ENCODE assay signal across 8 cellular contexts in the genomic region with DNA sequence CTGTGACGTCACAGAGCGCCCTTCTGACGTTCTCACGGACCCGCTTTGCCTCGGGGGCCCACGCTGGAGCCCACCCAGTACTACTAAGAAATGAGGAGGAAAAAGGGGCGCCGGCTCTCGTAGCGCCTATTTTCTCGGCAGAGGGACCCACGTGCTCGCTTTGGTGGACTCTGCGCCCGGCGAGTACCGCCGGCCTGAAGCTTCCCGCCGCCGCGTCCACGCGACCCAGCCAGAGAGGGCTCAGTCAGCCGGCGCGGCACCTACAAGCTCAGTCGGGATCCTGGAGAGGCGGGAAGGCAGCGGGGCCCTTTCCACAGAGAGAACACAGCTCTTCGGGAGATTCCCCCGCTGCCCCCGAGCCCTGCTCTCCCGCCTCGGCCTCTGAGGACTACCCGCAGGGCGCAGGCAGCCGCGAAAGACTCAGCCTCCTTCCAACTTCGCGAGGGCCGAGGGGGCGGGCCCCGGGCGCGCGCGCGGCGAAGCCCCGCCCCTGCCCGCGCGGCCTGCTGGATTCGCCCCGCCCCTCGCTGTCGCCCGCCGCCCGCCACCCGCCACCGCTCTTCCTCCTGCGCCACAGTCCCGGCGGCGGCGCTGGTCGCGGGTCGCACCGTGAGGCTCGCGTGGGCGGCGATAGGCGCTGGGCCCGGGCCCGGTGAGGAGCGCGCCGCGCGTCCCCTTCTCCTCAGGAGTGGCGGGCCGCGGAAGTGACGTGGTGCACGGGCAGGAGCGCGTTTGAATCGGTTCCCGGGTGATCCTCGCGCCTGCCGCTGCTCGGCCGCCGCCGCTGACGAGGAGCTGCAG. TPM values are rescaled to one million over a fixed set of nuclear protein-coding genes. Genes with fewer than 3 reads are reported as not detected.
A peak's percentile ranks its signal among the peaks of the same experiment; 100 is the strongest.
DNase-seq lines count a peak whose midpoint lies in the region; ATAC-seq lines count a peak whose summit lies in the region.

Gene SMCHD1 (plus strand): TSS at position 574 of the 801 bp plus-strand sequence. CDS start 350 bp downstream, outside the sequence.

- peak within 1 kb of the TSS; percentile 86 to 90 for H3K14ac ChIP-seq in mesenchymal stem cell (ENCODE audit: low read length in 2 of 2)

- H3K9ac ChIP-seq in mesenchymal stem cell (ENCODE audit: low read length), result peak within 1 kb of the TSS; percentile 97

- no peaks in the 10 kb centered on the region for H3K27me3 Mint-ChIP-seq in effector memory CD8-positive, alpha-beta T cell

- peak within 1 kb of the TSS; percentile 97 for H2AFZ ChIP-seq in mesenchymal stem cell (ENCODE audit: low read depth, low read length)

- peak within 1 kb of the TSS; percentile 95 to 98 for H3K4me3 Mint-ChIP-seq in effector memory CD8-positive, alpha-beta T cell

- no peaks in the 10 kb centered on the region for H3K27me3 ChIP-seq in mesenchymal stem cell (ENCODE audit: control insufficient read depth in 1 of 2, insufficient read depth in 1 of 2, low read length in 2 of 2)

- ATAC-seq in GM19468 (IDR thresholded peaks at IDR 0.05; ENCODE audit: extremely low read depth, unreplicated experiment), result peak; percentile 64
- ATAC-seq in effector memory CD8-positive, alpha-beta T cell (replicated peaks), result peak; percentile 69

- H3K4me1 ChIP-seq in mesenchymal stem cell (ENCODE audit: control insufficient read depth, insufficient read depth, low read depth, low read length), result peaks cover 3% of the 10 kb centered on the region

- H3K4me3 ChIP-seq in mesenchymal stem cell (ENCODE audit: insufficient read depth in 1 of 2, low read depth in 1 of 2, low read length in 2 of 2), result peak within 1 kb of the TSS; percentile 88 to 92

- H2BK15ac ChIP-seq in mesenchymal stem cell (ENCODE audit: low read depth, poor library complexity, severe bottlenecking), result peak within 1 kb of the TSS; percentile 94

- H3K36me3 ChIP-seq in mesenchymal stem cell (ENCODE audit: control insufficient read depth in 1 of 2, insufficient read depth in 2 of 2, low read depth in 1 of 2, low read length in 2 of 2), result no peaks in the 10 kb centered on the region

- peak within 1 kb of the TSS; percentile 96 for H3K4me2 ChIP-seq in mesenchymal stem cell (ENCODE audit: low read length, poor library complexity, severe bottlenecking)

- peak within 1 kb of the TSS; percentile 99 to 100 for H3K27ac Mint-ChIP-seq in effector memory CD8-positive, alpha-beta T cell

- peaks cover 39% of the 10 kb centered on the region for H3K36me3 Mint-ChIP-seq in effector memory CD8-positive, alpha-beta T cell (ENCODE audit: insufficient read depth)

- peak within 1 kb of the TSS; percentile 88 for H2BK5ac ChIP-seq in mesenchymal stem cell (ENCODE audit: low read depth, low read length, poor library complexity, severe bottlenecking)

- H3K9me3 ChIP-seq in mesenchymal stem cell (ENCODE audit: control insufficient read depth, low read length), result no peaks in the 10 kb centered on the region

- DNase-seq in COLO829 (ENCODE audit: low spot score) (peak; percentile 35), HS-27A (ENCODE audit: low read depth) (peak; percentile 54), NOMO-1 treated with DMSO at 0.1 percent for 48 hours (lab: John Stamatoyannopoulos, UW; ENCODE audit: unreplicated experiment) (peak; percentile 81), mesenchymal stem cell (peak; percentile 83)
- DNase-seq in activated CD8-positive, alpha-beta memory T cell treated with anti-CD3 and anti-CD28 coated beads for 48 hours (ENCODE audit: low read depth in 2 of 3, low spot score in 2 of 3), result peak; percentile 80 to 91 (median 88)
- peak; percentile 82 to 86 (median 84) for DNase-seq in effector memory CD8-positive, alpha-beta T cell
- DNase-seq in stimulated activated CD8-positive, alpha-beta memory T cell treated with anti-CD3 and anti-CD28 coated beads, Interleukin-12 subunit alpha, Interleukin-12 subunit beta, amount 100 ng/mL, for 4 hours (ENCODE audit: low read depth), result peak; percentile 91

- H4K8ac ChIP-seq in mesenchymal stem cell (ENCODE audit: low read length), result peak within 1 kb of the TSS; percentile 97

- peaks cover 22 to 34% of the 10 kb centered on the region in 2 donors for H3K4me1 Mint-ChIP-seq in effector memory CD8-positive, alpha-beta T cell (ENCODE audit: low read depth in 2 of 2)

- no peak within 1 kb of the TSS for H2AK5ac ChIP-seq in mesenchymal stem cell (ENCODE audit: low read length, severe bottlenecking)

- H2BK12ac ChIP-seq in mesenchymal stem cell (ENCODE audit: low read length in 2 of 2), result peak within 1 kb of the TSS; percentile 25 to 54

- WGBS in mesenchymal stem cell, result under 1% methylated on average over 99 of the region's 102 CpGs

- H3K23ac ChIP-seq in mesenchymal stem cell (ENCODE audit: low read length in 2 of 2), result peak within 1 kb of the TSS; percentile 90 to 94

- peak within 1 kb of the TSS; percentile 94 for H2BK120ac ChIP-seq in mesenchymal stem cell (ENCODE audit: low read depth, low read length)

- H3K18ac ChIP-seq in mesenchymal stem cell (ENCODE audit: low read depth in 1 of 2, low read length in 2 of 2), result peak within 1 kb of the TSS; percentile 91 to 99

- peak within 1 kb of the TSS; percentile 97 for H4K91ac ChIP-seq in mesenchymal stem cell (ENCODE audit: low read length)

- H3K4ac ChIP-seq in mesenchymal stem cell (ENCODE audit: low read depth in 1 of 2, low read length in 2 of 2), result peak within 1 kb of the TSS; percentile 77 to 94

- no peaks in the 10 kb centered on the region for H3K9me3 Mint-ChIP-seq in effector memory CD8-positive, alpha-beta T cell

- peak within 1 kb of the TSS; percentile 68 for H3K27ac ChIP-seq in mesenchymal stem cell (ENCODE audit: low read length, poor library complexity, severe bottlenecking)

- H3K79me1 ChIP-seq in mesenchymal stem cell (replicated peaks; ENCODE audit: low read length, poor library complexity, severe bottlenecking), result no peaks in the 10 kb centered on the region

RNA-seq across cellular contexts. Expression of gene SMCHD1, which starts in this region (rescaled TPM):
- polyA plus RNA-seq in mesenchymal stem cell (2013, experiment 1 of 2), result 17.1 TPM
- polyA plus RNA-seq in mesenchymal stem cell (2013, experiment 2 of 2), result 17.8 TPM

Comparison
In these comparisons a context has a peak if more than half of its experiments do, and no peak if none do; other contexts are left out.
1. Peak in every context shown above with its lines: DNase-seq, ATAC-seq, H3K4me3 ChIP-seq and H3K27ac ChIP-seq.
2. DNase-seq: peak in every context shown above with its lines; median percentile 91 in stimulated activated CD8-positive, alpha-beta memory T cell treated with anti-CD3 and anti-CD28 coated beads, Interleukin-12 subunit alpha, Interleukin-12 subunit beta, amount 100 ng/mL, for 4 hours; 88 in activated CD8-positive, alpha-beta memory T cell treated with anti-CD3 and anti-CD28 coated beads for 48 hours; 84 in effector memory CD8-positive, alpha-beta T cell; 83 in mesenchymal stem cell; 81 in NOMO-1 treated with DMSO at 0.1 percent for 48 hours; 54 in HS-27A; 35 in COLO829.